Comparison of ENCODE assay signal across 15 cellular contexts in genomic region chr5:137315534-137316345, GRCh38.
"Had no signal": no experiment of that assay in that cellular context is flagged by ENCODE, and none has a peak within 500 bp of the region (broad histone marks: within the 10 kb centered on the region; RNA-seq: fewer than 3 reads in every experiment).

No MANE protein-coding gene starts in this region.

- H3K9me3 ChIP-seq: esophagus squamous epithelium, neutrophil, tibial nerve had no signal

- H3K27me3 ChIP-seq: tibial nerve had no signal

- DNase-seq: activated CD4-positive, alpha-beta memory T cell treated with anti-CD3 and anti-CD28 coated beads, Interleukin-2, amount 10 ng/mL, durations not matched to agents 7 days and 5 days; activated CD4-positive, alpha-beta T cell treated with anti-CD3 and anti-CD28 coated beads for 4 hours; activated naive CD4-positive, alpha-beta T cell treated with anti-CD3 and anti-CD28 coated beads, Interleukin-2, amount 10 ng/mL, durations not matched to agents 7 days and 5 days; activated T-cell treated with anti-CD3 and anti-CD28 coated beads, Interleukin-2, amount 50 U/mL, for 24 hours; esophagus squamous epithelium; foreskin fibroblast; left colon; natural killer cell; stimulated activated CD4-positive, alpha-beta T cell treated with anti-CD3 and anti-CD28 coated beads, Interleukin-2, amount 100 ng/mL, for 48 hours; stimulated activated naive B cell treated with anti-CD40 and anti-IgM and Interleukin-4, amounts not matched to agents 10 μg/mL and 1 μg/mL and 100 μg/mL, for 72 hours; T-helper 17 cell had no signal

- H3K36me3 ChIP-seq: esophagus squamous epithelium, neutrophil, tibial nerve had no signal

- H3K27ac ChIP-seq: esophagus squamous epithelium, neutrophil had no signal

- H3K4me3 ChIP-seq: coronary artery, esophagus squamous epithelium, tibial nerve had no signal

- ATAC-seq: left colon; natural killer cell; stimulated activated naive B cell treated with anti-CD40 and anti-IgM and Interleukin-4, amounts not matched to agents 10 μg/mL and 1 μg/mL and 100 μg/mL, for 72 hours; T-helper 17 cell; WTC11 had no signal
